9 cellular contexts compared by ENCODE assay signal in genomic region chr2:88452151-88452851, GRCh38. TPM values are rescaled to one million over a fixed set of nuclear protein-coding genes. Genes with fewer than 3 reads are reported as not detected.
DNase-seq lines count a peak whose midpoint lies in the region; ATAC-seq and TF ChIP-seq lines count a peak whose summit lies in the region.
"Had no signal": no experiment of that assay in that cellular context is flagged by ENCODE, and none has a peak within 500 bp of the region (broad histone marks: within the 10 kb centered on the region; RNA-seq: fewer than 3 reads in every experiment).

TSS of gene FOXI3 (minus strand) at chr2:88452693. CDS start at chr2:88452535, 158 bp downstream.

- no peaks in the 10 kb centered on the region for H3K36me3 Mint-ChIP-seq in activated CD4-positive, alpha-beta T cell treated with anti-CD3 and anti-CD28 coated beads, Interleukin-2, amount 10 ng/mL, durations not matched to agents 7 days and 5 days (ENCODE audit: low read depth)
- H3K36me3 Mint-ChIP-seq in activated CD8-positive, alpha-beta memory T cell treated with anti-CD3 and anti-CD28 coated beads, Interleukin-2, amount 10 ng/mL, durations not matched to agents 7 days and 5 days: no peaks in the 10 kb centered on the region

- H3K36me3 ChIP-seq in tibial artery: no peaks in the 10 kb centered on the region

- H3K27me3 Mint-ChIP-seq in activated CD4-positive, alpha-beta T cell treated with anti-CD3 and anti-CD28 coated beads, Interleukin-2, amount 10 ng/mL, durations not matched to agents 7 days and 5 days: peaks cover 68% of the 10 kb centered on the region
- H3K27me3 Mint-ChIP-seq in activated CD8-positive, alpha-beta memory T cell treated with anti-CD3 and anti-CD28 coated beads, Interleukin-2, amount 10 ng/mL, durations not matched to agents 7 days and 5 days: peaks cover 61% of the 10 kb centered on the region

- POLR2A ChIA-PET in activated CD4-positive, alpha-beta T cell treated with anti-CD3 and anti-CD28 coated beads, Interleukin-2, amount 10 ng/mL, durations not matched to agents 7 days and 5 days (lab: Charles Lee): no interaction called here

- H3K4me3 Mint-ChIP-seq in activated CD4-positive, alpha-beta T cell treated with anti-CD3 and anti-CD28 coated beads, Interleukin-2, amount 10 ng/mL, durations not matched to agents 7 days and 5 days: peak within 1 kb of the TSS; percentile 68
- peak within 1 kb of the TSS; percentile 72 for H3K4me3 Mint-ChIP-seq in activated CD8-positive, alpha-beta memory T cell treated with anti-CD3 and anti-CD28 coated beads, Interleukin-2, amount 10 ng/mL, durations not matched to agents 7 days and 5 days

- peaks cover 11% of the 10 kb centered on the region for H3K4me1 Mint-ChIP-seq in activated CD4-positive, alpha-beta T cell treated with anti-CD3 and anti-CD28 coated beads, Interleukin-2, amount 10 ng/mL, durations not matched to agents 7 days and 5 days
- H3K4me1 Mint-ChIP-seq in activated CD8-positive, alpha-beta memory T cell treated with anti-CD3 and anti-CD28 coated beads, Interleukin-2, amount 10 ng/mL, durations not matched to agents 7 days and 5 days: peaks cover 12% of the 10 kb centered on the region

- ATAC-seq in activated CD8-positive, alpha-beta memory T cell treated with anti-CD3 and anti-CD28 coated beads, Interleukin-2, amount 10 ng/mL, durations not matched to agents 7 days and 5 days: peak; percentile 53
- ATAC-seq in HG02571 (IDR thresholded peaks at IDR 0.05; ENCODE audit: unreplicated experiment): no peak

- no peak for TF ChIP-seq CTCF in tibial artery (IDR thresholded peaks at IDR 0.05)

- no peaks in the 10 kb centered on the region for H3K9me3 Mint-ChIP-seq in activated CD4-positive, alpha-beta T cell treated with anti-CD3 and anti-CD28 coated beads, Interleukin-2, amount 10 ng/mL, durations not matched to agents 7 days and 5 days
- H3K9me3 Mint-ChIP-seq in activated CD8-positive, alpha-beta memory T cell treated with anti-CD3 and anti-CD28 coated beads, Interleukin-2, amount 10 ng/mL, durations not matched to agents 7 days and 5 days (ENCODE audit: low read depth): no peaks in the 10 kb centered on the region

- H3K27ac ChIP-seq in tibial artery: no peak within 1 kb of the TSS
- H3K27ac ChIP-seq: C4-2B had no signal

- H3K4me3 ChIP-seq in tibial artery: peak within 1 kb of the TSS; percentile 13 to 49

- no peaks in the 10 kb centered on the region for H3K9me3 ChIP-seq in tibial artery

- H3K4me1 ChIP-seq in tibial artery: peaks cover 0 to 15% (median 11%) of the 10 kb centered on the region in 4 donors

- intact Hi-C loops in tibial artery (cut with DNase I; ENCODE audit: low total_unique reads): no loop called here

- peaks cover 0 to 87% of the 10 kb centered on the region in 2 donors for H3K27me3 ChIP-seq in tibial artery

- CTCF ChIA-PET in activated CD4-positive, alpha-beta T cell treated with anti-CD3 and anti-CD28 coated beads, Interleukin-2, amount 10 ng/mL, durations not matched to agents 7 days and 5 days (lab: Charles Lee): no interaction called here
- CTCF ChIA-PET in activated CD8-positive, alpha-beta memory T cell treated with anti-CD3 and anti-CD28 coated beads, Interleukin-2, amount 10 ng/mL, durations not matched to agents 7 days and 5 days (lab: Charles Lee): no interaction called here

- no peak within 1 kb of the TSS for H3K27ac Mint-ChIP-seq in activated CD4-positive, alpha-beta T cell treated with anti-CD3 and anti-CD28 coated beads, Interleukin-2, amount 10 ng/mL, durations not matched to agents 7 days and 5 days
- H3K27ac Mint-ChIP-seq in activated CD8-positive, alpha-beta memory T cell treated with anti-CD3 and anti-CD28 coated beads, Interleukin-2, amount 10 ng/mL, durations not matched to agents 7 days and 5 days: no peak within 1 kb of the TSS

- DNase-seq in activated CD4-positive, alpha-beta T cell treated with anti-CD3 and anti-CD28 coated beads, Interleukin-2, amount 10 ng/mL, durations not matched to agents 7 days and 5 days: no peak
- DNase-seq in activated CD4-positive, alpha-beta T cell treated with anti-CD3 and anti-CD28 coated beads, Interleukin-2, amount 50 U/mL, for 4 hours: no peak
- no peak for DNase-seq in activated CD8-positive, alpha-beta memory T cell treated with anti-CD3 and anti-CD28 coated beads, Interleukin-2, amount 10 ng/mL, durations not matched to agents 7 days and 5 days
- DNase-seq in iPS-NIHi11 (ENCODE audit: low spot score): peak; percentile 74
- DNase-seq in tibial artery: peak in 1 of 2 donors; percentile 55
- no peak for DNase-seq in SW 1271 (lab: John Stamatoyannopoulos, UW)
- DNase-seq in NCI-H2196 treated with DMSO at 0.1 percent for 48 hours (lab: John Stamatoyannopoulos, UW; ENCODE audit: unreplicated experiment): no peak

RNA-seq across cellular contexts. Expression of gene FOXI3, which starts in this region (rescaled TPM):
- not detected for total RNA-seq in activated CD4-positive, alpha-beta T cell treated with anti-CD3 and anti-CD28 coated beads, Interleukin-2, amount 10 ng/mL, durations not matched to agents 7 days and 5 days
- not detected for total RNA-seq in activated CD8-positive, alpha-beta memory T cell treated with anti-CD3 and anti-CD28 coated beads, Interleukin-2, amount 10 ng/mL, durations not matched to agents 7 days and 5 days

Comparison
In these comparisons a context has a peak if more than half of its experiments do, and no peak if none do; other contexts are left out.
1. Peak in ATAC-seq in activated CD8-positive, alpha-beta memory T cell treated with anti-CD3 and anti-CD28 coated beads, Interleukin-2, amount 10 ng/mL, durations not matched to agents 7 days and 5 days; RNA of the gene not detected or under 1 TPM.